ENCODE assay signal across 8 cellular contexts in genomic region chr2:10080536-10081304, GRCh38. TPM values are rescaled to one million over a fixed set of nuclear protein-coding genes. Genes with fewer than 3 reads are reported as not detected.
DNase-seq lines count a peak whose midpoint lies in the region; ATAC-seq, FAIRE-seq and TF ChIP-seq lines count a peak whose summit lies in the region.

No MANE protein-coding gene starts in this region.

- no peak for TF ChIP-seq EP300 in Ishikawa (IDR thresholded peaks at IDR 0.05; ENCODE audit: borderline replicate concordance)

- DNase-seq in A673 (ENCODE audit: low spot score) (no peak), GM19239 (ENCODE audit: insufficient read length, low spot score) (peak; percentile 54), dorsolateral prefrontal cortex (no peak), osteoblast (ENCODE audit: insufficient read length, low spot score, missing footprints) (peak; percentile 88), midbrain (lab: John Stamatoyannopoulos, UW) (no peak)

- FAIRE-seq in GM19239 (lab: Jason Lieb, UNC): peak; percentile 89

- POLR2A ChIA-PET in A673 (lab: Charles Lee; ENCODE audit: low non-redundant PET): no interaction called here

- intact Hi-C loops in A673 (cut with micrococcal nuclease; ENCODE audit: unreplicated experiment) (no loop called here), dorsolateral prefrontal cortex (cut with DNase I) (no loop called here)

- H3K4me1 ChIP-seq in A673 (ENCODE audit: insufficient read depth, low read length, poor library complexity, severe bottlenecking) (peaks cover 9% of the 10 kb centered on the region), osteoblast (ENCODE audit: insufficient read depth, low read length) (peaks cover 7% of the 10 kb centered on the region)

- H4K20me1 ChIP-seq in osteoblast (ENCODE audit: insufficient read depth, low read length): no peaks in the 10 kb centered on the region

- H3K4me3 ChIP-seq in A673 (ENCODE audit: low read depth, low read length, poor library complexity, severe bottlenecking) (peak overlapping the region; percentile 48), dorsolateral prefrontal cortex (peak overlapping the region in 55 of 59 donors; percentile 24 to 71 (median 52)), osteoblast (ENCODE audit: insufficient read depth, low read length) (no peak overlapping the region)

- H3K9me3 ChIP-seq in A673 (ENCODE audit: low read depth, low read length, poor library complexity, severe bottlenecking) (no peaks in the 10 kb centered on the region), osteoblast (ENCODE audit: low read depth, low read length) (no peaks in the 10 kb centered on the region)

- TF ChIP-seq CTCF in A673 (conservative IDR thresholded peaks at IDR 0.05; ENCODE audit: low read depth, low read length): no peak
- TF ChIP-seq CTCF in dorsolateral prefrontal cortex (IDR thresholded peaks at IDR 0.05 in 54 of 56, conservative IDR thresholded peaks at IDR 0.05 in 2 of 56; ENCODE audit: low read depth in 1 of 56, partially characterized antibody in 56 of 56): no peak
- TF ChIP-seq CTCF in osteoblast (IDR thresholded peaks at IDR 0.05; ENCODE audit: extremely low read depth, low read depth, low read length): no peak

- CTCF ChIA-PET in A673 (lab: Charles Lee): no interaction called here

- peak overlapping the region; percentile 23 for H3K4me2 ChIP-seq in osteoblast (ENCODE audit: insufficient read depth, low read length)

- H3K27me3 ChIP-seq in A673 (replicated peaks; ENCODE audit: insufficient read depth, low read depth, low read length, poor library complexity): peaks cover 85% of the 10 kb centered on the region
- H3K27me3 ChIP-seq in dorsolateral prefrontal cortex: peaks cover 0 to 72% (median 6%) of the 10 kb centered on the region in 45 donors
- peaks cover 73% of the 10 kb centered on the region for H3K27me3 ChIP-seq in osteoblast (ENCODE audit: insufficient read depth, low read length)

- TF ChIP-seq RAD21 in Ishikawa (IDR thresholded peaks at IDR 0.05; ENCODE audit: low read depth): no peak

- BruUV-seq in A673 (replicated peaks; lab: Mats Ljungman, UMichigan): no TSS peak

- H2AFZ ChIP-seq in osteoblast (ENCODE audit: low read length): no peak overlapping the region

- no peaks in the 10 kb centered on the region for H3K36me3 ChIP-seq in A673 (ENCODE audit: insufficient read depth, low read length, poor library complexity, severe bottlenecking)
- H3K36me3 ChIP-seq in osteoblast (ENCODE audit: insufficient read depth, low read length): no peaks in the 10 kb centered on the region

- no peaks in the 10 kb centered on the region for H3K79me2 ChIP-seq in osteoblast (ENCODE audit: insufficient read depth, low read length)

- ATAC-seq in GM21390 (IDR thresholded peaks at IDR 0.05; ENCODE audit: unreplicated experiment) (no peak), HG03520 (IDR thresholded peaks at IDR 0.05; ENCODE audit: unreplicated experiment) (no peak)

- H3K27ac ChIP-seq in A673 (ENCODE audit: low read depth, low read length, poor library complexity, severe bottlenecking) (no peak overlapping the region), dorsolateral prefrontal cortex (peak overlapping the region in 11 of 59 donors; percentile 20 to 92 (median 47)), osteoblast (ENCODE audit: low read depth, low read length) (no peak overlapping the region)

TF ChIP-seq in Ishikawa, 13 proteins besides CTCF, POLR2A, EP300 and RAD21:
- no peak for TF ChIP-seq TAF1 (IDR thresholded peaks at IDR 0.05; ENCODE audit: low read depth)
- peak; percentile 46; the same call in 1 of the 2 replicates for TF ChIP-seq EGR1 (IDR thresholded peaks at IDR 0.05)
- no peak for TF ChIP-seq TEAD4 (IDR thresholded peaks at IDR 0.05)
- TF ChIP-seq CREB1 (IDR thresholded peaks at IDR 0.05; ENCODE audit: low read depth): no peak
- TF ChIP-seq CEBPB (IDR thresholded peaks at IDR 0.05): no peak
- no peak for TF ChIP-seq FOXM1 (IDR thresholded peaks at IDR 0.05; ENCODE audit: borderline replicate concordance, low read depth)
TF ChIP-seq in Ishikawa: peak in this region for 1.

RNA-seq across cellular contexts. Expression of gene CYS1, which starts 0.5 kb away (rescaled TPM):
- total RNA-seq in A673 (2021) (not detected in 2 replicates), dorsolateral prefrontal cortex (10 to 100 TPM in 10 of 120 experiments, 1 to 10 TPM in 110; 2.5 to 12.0 (median 6.1) TPM), osteoblast (0.36 and 1.5 TPM in 2 replicates)

RNA-seq across cellular contexts. Expression of gene KLF11, which starts 37.4 kb away (rescaled TPM):
- total RNA-seq in A673 (2021) (2.8 and 3.0 TPM in 2 replicates), dorsolateral prefrontal cortex (10 to 100 TPM in 18 of 120 experiments, 1 to 10 TPM in 102; 3.6 to 15.6 (median 7.4) TPM), osteoblast (6.8 and 8.3 TPM in 2 replicates)

RNA-seq across cellular contexts. Expression of gene RRM2, which starts 41.8 kb away (rescaled TPM):
- total RNA-seq in A673 (2021) (414 and 486 TPM in 2 replicates), dorsolateral prefrontal cortex (1 to 10 TPM in 19 of 120 experiments, under 1 TPM in 26, not detected in 75; 0.11 to 3.3 (median 0.83) TPM), osteoblast (4.3 and 7.4 TPM in 2 replicates)

Comparison
In these comparisons a context has a peak if more than half of its experiments do, and no peak if none do; other contexts are left out.
1. DNase-seq: peak in GM19239 (single experiment) and osteoblast (single experiment); none in A673 (single experiment), dorsolateral prefrontal cortex (0 of 10) and midbrain (single experiment).
2. RNA of gene RRM2, which starts 41.8 kb away (total RNA-seq): 414 to 486 TPM in A673; 4.3 to 7.4 TPM in osteoblast and 0.11 to 3.3 TPM in dorsolateral prefrontal cortex; every median in the first group is over 10 times any median in the second.